20 cellular contexts compared by ENCODE assay signal in the genomic region with DNA sequence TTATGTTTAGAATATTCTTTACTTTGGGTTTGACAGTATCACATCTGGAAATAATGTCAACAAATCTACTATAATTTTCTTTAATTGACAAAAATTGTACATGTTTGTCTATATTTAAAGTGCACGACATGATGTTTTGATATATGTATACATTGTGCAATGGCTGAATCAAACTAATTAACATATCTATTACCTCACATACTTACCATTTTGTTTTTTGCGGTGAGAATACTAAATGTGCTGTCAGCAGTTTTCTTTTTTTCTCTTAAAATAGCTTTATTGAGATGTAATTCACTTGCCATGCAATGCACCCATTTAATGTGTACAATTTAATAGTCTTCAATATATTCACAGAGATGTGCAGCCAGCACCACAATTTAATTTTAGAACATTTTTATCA. TPM values are rescaled to one million over a fixed set of nuclear protein-coding genes. Genes with fewer than 3 reads are reported as not detected.
"Had no signal": no experiment of that assay in that cellular context is flagged by ENCODE, and none has a peak within 500 bp of the region (broad histone marks: within the 10 kb centered on the region; RNA-seq: fewer than 3 reads in every experiment).

No MANE protein-coding gene starts in this region.

- H3K27me3 ChIP-seq: MG63 had no signal

- ATAC-seq: SK-N-SH treated with all-trans-retinoic acid at 6 μM for 48 hours had no signal

- H3K27ac ChIP-seq: RWPE1 had no signal

- H3K4me3 ChIP-seq: MG63 had no signal

- DNase-seq: Karpas-422, KG1, MG63, NCI-H1092, NCI-H1105 treated with DMSO at 0.1 percent for 48 hours, NCI-H1436, NCI-H1694, NCI-H187 treated with DMSO at 0.1 percent for 48 hours, NCI-H2029 treated with DMSO at 0.1 percent for 48 hours, NCI-H2171 treated with DMSO at 0.1 percent for 48 hours, NCI-H345, NCI-H446 treated with DMSO at 0.1 percent for 48 hours, NCI-H510A treated with DMSO at 0.1 percent for 48 hours, NCI-H526, SHP77, T-helper 1 cell had no signal

- H3K9me3 ChIP-seq: MG63 had no signal

- H3K36me3 ChIP-seq: MG63 had no signal

RNA-seq across cellular contexts. Expression of a gene that starts 10.6 kb away (rescaled TPM):
- total RNA-seq: HT-29, SK-MEL-5 had no signal
